9 cellular contexts compared by ENCODE assay signal in the genomic region with DNA sequence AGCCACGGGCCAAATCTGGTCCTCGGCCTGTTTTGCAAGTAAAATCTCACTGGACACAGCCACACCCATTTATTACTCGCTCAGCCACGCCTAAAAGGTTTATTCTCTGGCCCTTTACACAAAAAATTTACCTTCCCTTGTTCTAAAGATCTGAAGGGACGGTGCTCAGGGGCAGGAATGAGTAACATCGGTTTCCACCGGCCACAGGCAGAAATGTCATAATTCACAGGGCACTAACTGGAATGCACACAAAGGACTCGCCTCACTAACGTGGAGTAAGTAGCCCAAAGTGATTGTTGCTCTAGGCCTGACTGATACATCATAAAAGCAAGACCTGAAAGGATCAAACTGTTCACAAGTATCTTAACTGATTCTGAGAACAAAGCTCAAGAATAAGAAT. TPM values are rescaled to one million over a fixed set of nuclear protein-coding genes. Genes with fewer than 3 reads are reported as not detected.
DNase-seq lines count a peak whose midpoint lies in the region; ATAC-seq and TF ChIP-seq lines count a peak whose summit lies in the region.
"Had no signal": no experiment of that assay in that cellular context is flagged by ENCODE, and none has a peak within 500 bp of the region (broad histone marks: within the 10 kb centered on the region; RNA-seq: fewer than 3 reads in every experiment).

No MANE protein-coding gene starts in this region.

- CTCF ChIA-PET in CD8-positive, alpha-beta memory T cell (lab: Charles Lee) = interaction anchor here (0.8 to 9.9 kb wide), 8 partner anchors 9 to 166 kb away, joined by 3 to 120 read pairs (median 4); a partner anchor contains a TSS
- CTCF ChIA-PET in MCF 10A (lab: Yijun Ruan, JAX) = interaction anchor here (0.5 to 0.6 kb wide), 2 partner anchors 158 to 193 kb away, joined by 3 read pairs; no protein-coding TSS in a partner anchor
- CTCF ChIA-PET in naive thymus-derived CD4-positive, alpha-beta T cell (lab: Charles Lee) = interaction anchor here (0.7 to 6.5 kb wide), 4 partner anchors 125 to 165 kb away, joined by 3 to 71 read pairs (median 34); a partner anchor contains a TSS

- H3K27ac ChIP-seq in CD8-positive, alpha-beta memory T cell (ENCODE audit: low read depth, low read length) = peak overlapping the region; percentile 5
- peak overlapping the region; percentile 72 for H3K27ac ChIP-seq in naive thymus-derived CD4-positive, alpha-beta T cell (ENCODE audit: low read depth, low read length)

- POLR2A ChIA-PET in CD8-positive, alpha-beta memory T cell (lab: Charles Lee) = interaction anchor here (1.0 to 2.6 kb wide), 6 partner anchors 9 to 166 kb away, joined by 3 to 18 read pairs (median 5); a partner anchor contains a TSS
- POLR2A ChIA-PET in MCF 10A (lab: Yijun Ruan, JAX) = interaction anchor here (0.6 to 2.6 kb wide), 5 partner anchors 9 to 169 kb away, joined by 3 to 32 read pairs (median 3); a partner anchor contains a TSS
- POLR2A ChIA-PET in naive thymus-derived CD4-positive, alpha-beta T cell (lab: Charles Lee) = interaction anchor here (1.5 to 5.8 kb wide), 3 partner anchors 9 to 175 kb away, joined by 4 to 67 read pairs (median 6); a partner anchor contains a TSS

- H3K27ac Mint-ChIP-seq in CD8-positive, alpha-beta memory T cell = peak overlapping the region; percentile 78 to 99 (median 91)
- H3K27ac Mint-ChIP-seq in MCF 10A (ENCODE audit: low read depth, unreplicated experiment) = no peak overlapping the region
- peak overlapping the region; percentile 72 to 95 (median 90) for H3K27ac Mint-ChIP-seq in naive thymus-derived CD4-positive, alpha-beta T cell

- H3K4me1 Mint-ChIP-seq in CD8-positive, alpha-beta memory T cell = peaks cover 31 to 38% (median 38%) of the 10 kb centered on the region in 3 donors
- H3K4me1 Mint-ChIP-seq in MCF 10A (ENCODE audit: insufficient read depth, unreplicated experiment) = peaks cover 27% of the 10 kb centered on the region
- peaks cover 32 to 42% (median 34%) of the 10 kb centered on the region in 7 donors for H3K4me1 Mint-ChIP-seq in naive thymus-derived CD4-positive, alpha-beta T cell

- TF ChIP-seq CTCF in MCF 10A (IDR thresholded peaks at IDR 0.05; ENCODE audit: unreplicated experiment) = no peak

- DNase-seq in CD8-positive, alpha-beta memory T cell = no peak
- DNase-seq in MCF 10A (ENCODE audit: unreplicated experiment) = peak; percentile 34
- no peak for DNase-seq in naive thymus-derived CD4-positive, alpha-beta T cell
- no peak for DNase-seq in activated CD4-positive, CD25-positive, alpha-beta regulatory T cell treated with anti-CD3 and anti-CD28 coated beads, Interleukin-2, amount 50 U/mL, for 72 hours
- no peak for DNase-seq in NOMO-1 treated with dmso at 0.1 percent for 144 hours (lab: John Stamatoyannopoulos, UW; ENCODE audit: unreplicated experiment)

- no peaks in the 10 kb centered on the region for H3K27me3 ChIP-seq in CD8-positive, alpha-beta memory T cell (ENCODE audit: insufficient read depth, low read length, poor library complexity, severe bottlenecking)
- H3K27me3 ChIP-seq in naive thymus-derived CD4-positive, alpha-beta T cell (ENCODE audit: control insufficient read depth in 2 of 2, insufficient read depth in 2 of 2, low read length in 2 of 2) = no peaks in the 10 kb centered on the region

- H3K36me3 ChIP-seq in CD8-positive, alpha-beta memory T cell (ENCODE audit: insufficient read depth, low read length) = no peaks in the 10 kb centered on the region
- no peaks in the 10 kb centered on the region for H3K36me3 ChIP-seq in naive thymus-derived CD4-positive, alpha-beta T cell (ENCODE audit: control insufficient read depth in 2 of 3, insufficient read depth in 3 of 3, low read length in 3 of 3)

- intact Hi-C loops in MCF 10A (cut with micrococcal nuclease) = no loop called here
- intact Hi-C loops in naive thymus-derived CD4-positive, alpha-beta T cell (cut with micrococcal nuclease) = loop anchor here (1.0 kb wide), 1 partner anchor 9 kb away; a partner anchor contains a TSS

- BruUV-seq in MCF 10A (replicated peaks; lab: Mats Ljungman, UMichigan) = no TSS peak

- H3K36me3 Mint-ChIP-seq in CD8-positive, alpha-beta memory T cell = no peaks in the 10 kb centered on the region
- peaks cover 17% of the 10 kb centered on the region for H3K36me3 Mint-ChIP-seq in MCF 10A (ENCODE audit: insufficient read depth, unreplicated experiment)
- peaks cover 0 to 17% (median 0%) of the 10 kb centered on the region in 5 donors for H3K36me3 Mint-ChIP-seq in naive thymus-derived CD4-positive, alpha-beta T cell

- H3K9me3 Mint-ChIP-seq in CD8-positive, alpha-beta memory T cell = no peaks in the 10 kb centered on the region
- no peaks in the 10 kb centered on the region for H3K9me3 Mint-ChIP-seq in MCF 10A (ENCODE audit: unreplicated experiment)
- H3K9me3 Mint-ChIP-seq in naive thymus-derived CD4-positive, alpha-beta T cell = peaks cover 0 to 6% (median 0%) of the 10 kb centered on the region in 11 donors

- peak overlapping the region; percentile 54 to 86 (median 66) for H3K4me3 Mint-ChIP-seq in CD8-positive, alpha-beta memory T cell
- H3K4me3 Mint-ChIP-seq in MCF 10A (ENCODE audit: unreplicated experiment) = no peak overlapping the region
- H3K4me3 Mint-ChIP-seq in naive thymus-derived CD4-positive, alpha-beta T cell = peak overlapping the region; percentile 30 to 86 (median 64)

- peak overlapping the region; percentile 60 for H3K4me3 ChIP-seq in CD8-positive, alpha-beta memory T cell (ENCODE audit: low read length)
- H3K4me3 ChIP-seq in naive thymus-derived CD4-positive, alpha-beta T cell (ENCODE audit: low read length) = peak overlapping the region; percentile 2

- H3K27me3 Mint-ChIP-seq in CD8-positive, alpha-beta memory T cell = no peaks in the 10 kb centered on the region
- no peaks in the 10 kb centered on the region for H3K27me3 Mint-ChIP-seq in MCF 10A (ENCODE audit: insufficient read depth, unreplicated experiment)
- H3K27me3 Mint-ChIP-seq in naive thymus-derived CD4-positive, alpha-beta T cell = no peaks in the 10 kb centered on the region

- H3K9me3 ChIP-seq in CD8-positive, alpha-beta memory T cell (ENCODE audit: low read length) = peaks cover 7% of the 10 kb centered on the region
- peaks cover 0 to 4% (median 0%) of the 10 kb centered on the region in 3 experiments for H3K9me3 ChIP-seq in naive thymus-derived CD4-positive, alpha-beta T cell (ENCODE audit: control insufficient read depth in 2 of 3, low read length in 3 of 3)

- ATAC-seq in HG03460 (IDR thresholded peaks at IDR 0.05; ENCODE audit: unreplicated experiment) (peak; percentile 13), HG03439 (IDR thresholded peaks at IDR 0.05; ENCODE audit: unreplicated experiment) (no peak), GM18858 (IDR thresholded peaks at IDR 0.05; ENCODE audit: unreplicated experiment) (no peak)
- ATAC-seq in naive thymus-derived CD4-positive, alpha-beta T cell = no peak
- ATAC-seq: Panc1 had no signal

- H3K4me1 ChIP-seq in CD8-positive, alpha-beta memory T cell (ENCODE audit: insufficient read depth, low read length) = peaks cover 33% of the 10 kb centered on the region
- H3K4me1 ChIP-seq in naive thymus-derived CD4-positive, alpha-beta T cell (ENCODE audit: control insufficient read depth in 2 of 2, insufficient read depth in 2 of 2, low read length in 2 of 2) = peaks cover 27 to 32% of the 10 kb centered on the region in 2 donors

RNA-seq across cellular contexts. Expression of a gene that starts 9.0 kb away (rescaled TPM):
- 100 to 1,000 TPM; 154 to 155 TPM for total RNA-seq in CD8-positive, alpha-beta memory T cell
- polyA plus RNA-seq in CD8-positive, alpha-beta memory T cell = 121 TPM
- 200 and 239 TPM in 2 replicates for total RNA-seq in MCF 10A (2022)
- 100 to 1,000 TPM; 200 to 392 (median 262) TPM for total RNA-seq in naive thymus-derived CD4-positive, alpha-beta T cell
- polyA plus RNA-seq in naive thymus-derived CD4-positive, alpha-beta T cell = 100 to 1,000 TPM in 1 of 2 donors, 10 to 100 TPM in 1; 68.1 to 122 TPM

RNA-seq across cellular contexts. Expression of a gene that starts 36.1 kb away (rescaled TPM):
- total RNA-seq in CD8-positive, alpha-beta memory T cell = 1 to 10 TPM in 1 of 2 experiments, under 1 TPM in 1; 0.37 to 1.4 TPM
- polyA plus RNA-seq in CD8-positive, alpha-beta memory T cell = 0.18 TPM
- 3.8 and 4.8 TPM in 2 replicates for total RNA-seq in MCF 10A (2022)
- total RNA-seq in naive thymus-derived CD4-positive, alpha-beta T cell = 1 to 10 TPM; 1.2 to 3.5 (median 3.0) TPM
- under 1 TPM; 0.32 to 0.35 TPM for polyA plus RNA-seq in naive thymus-derived CD4-positive, alpha-beta T cell

RNA-seq across cellular contexts. Expression of a gene that starts 48.0 kb away (rescaled TPM):
- total RNA-seq in CD8-positive, alpha-beta memory T cell = 10 to 100 TPM; 88.0 to 94.0 TPM
- polyA plus RNA-seq in CD8-positive, alpha-beta memory T cell = 10.8 TPM
- total RNA-seq in MCF 10A (2022) = 18.5 and 30.6 TPM in 2 replicates
- 100 to 1,000 TPM in 1 of 5 experiments, 10 to 100 TPM in 1, 1 to 10 TPM in 3; 3.5 to 111 (median 7.9) TPM for total RNA-seq in naive thymus-derived CD4-positive, alpha-beta T cell
- 1 to 10 TPM in 1 of 2 donors, under 1 TPM in 1; 0.59 to 3.4 TPM for polyA plus RNA-seq in naive thymus-derived CD4-positive, alpha-beta T cell

RNA-seq across cellular contexts. Expression of a gene that starts 54.2 kb away (rescaled TPM):
- 1 to 10 TPM; 1.9 to 2.6 TPM for total RNA-seq in CD8-positive, alpha-beta memory T cell
- polyA plus RNA-seq in CD8-positive, alpha-beta memory T cell = 0.86 TPM
- total RNA-seq in MCF 10A (2022) = 12.0 and 13.1 TPM in 2 replicates
- total RNA-seq in naive thymus-derived CD4-positive, alpha-beta T cell = 10 to 100 TPM; 10.1 to 13.9 (median 11.2) TPM
- under 1 TPM; 0.14 to 0.51 TPM for polyA plus RNA-seq in naive thymus-derived CD4-positive, alpha-beta T cell

RNA-seq across cellular contexts. Expression of a gene that starts 58.7 kb away (rescaled TPM):
- total RNA-seq in CD8-positive, alpha-beta memory T cell = under 1 TPM; 0.31 to 0.38 TPM
- polyA plus RNA-seq in CD8-positive, alpha-beta memory T cell = not detected
- 20.2 and 23.0 TPM in 2 replicates for total RNA-seq in MCF 10A (2022)
- total RNA-seq in naive thymus-derived CD4-positive, alpha-beta T cell = 1 to 10 TPM in 1 of 5 experiments, under 1 TPM in 1, not detected in 3; 0.48 to 2.8 TPM
- polyA plus RNA-seq in naive thymus-derived CD4-positive, alpha-beta T cell = under 1 TPM in 1 of 2 donors, not detected in 1; 0.22 TPM
